In genomic region chr16:10145636-10146035, GRCh38 we compare ENCODE assay signal across 2 cellular contexts.
TF ChIP-seq lines count a peak whose summit lies in the region.

No MANE protein-coding gene starts in this region.

TF ChIP-seq in GM12878, 131 proteins besides CTCF, POLR2A, EP300 and RAD21:
- no peak for TF ChIP-seq ZBED1 (IDR thresholded peaks at IDR 0.05; ENCODE audit: borderline replicate concordance)
- TF ChIP-seq ZBTB40 (IDR thresholded peaks at IDR 0.05; ENCODE audit: borderline replicate concordance) = peak; percentile 81

TF ChIP-seq in K562, 482 proteins besides CTCF, POLR2A, EP300 and RAD21:
- TF ChIP-seq ZNF311 (CRISPR knock-in tag; IDR thresholded peaks at IDR 0.05) (no peak), KDM4B (IDR thresholded peaks at IDR 0.05; ENCODE audit: borderline replicate concordance in 2 of 2, low read depth in 1 of 2) (no peak), MTA3 (IDR thresholded peaks at IDR 0.05; ENCODE audit: borderline replicate concordance) (no peak), BHLHE40 (IDR thresholded peaks at IDR 0.05; ENCODE audit: low read length) (no peak), ZNF57 (CRISPR knock-in tag; IDR thresholded peaks at IDR 0.05) (no peak), ATF6 (CRISPR knock-in tag; IDR thresholded peaks at IDR 0.05) (no peak), MLLT1 (IDR thresholded peaks at IDR 0.05) (no peak), SMC3 (conservative IDR thresholded peaks at IDR 0.05; ENCODE audit: insufficient read depth, low read depth, low read length) (no peak), ZNF395 (CRISPR knock-in tag; IDR thresholded peaks at IDR 0.05) (no peak), SMARCB1 (IDR thresholded peaks at IDR 0.05; ENCODE audit: insufficient read length, low read depth) (no peak), BRD4 (IDR thresholded peaks at IDR 0.05) (no peak), ZBTB40 (IDR thresholded peaks at IDR 0.05) (peak; percentile 83), ZBTB40 (CRISPR knock-in tag; IDR thresholded peaks at IDR 0.05) (no peak), ZHX1 (conservative IDR thresholded peaks at IDR 0.05; ENCODE audit: low read length) (no peak), RFX1 (IDR thresholded peaks at IDR 0.05) (peak; percentile 53), BMI1 (IDR thresholded peaks at IDR 0.05; ENCODE audit: low read length) (no peak), CHD1 (IDR thresholded peaks at IDR 0.05; ENCODE audit: low read length) (no peak), SAP30 (IDR thresholded peaks at IDR 0.05; ENCODE audit: borderline replicate concordance, insufficient read depth, low read depth, low read length, poor library complexity, severe bottlenecking) (no peak)
